In the genomic region with DNA sequence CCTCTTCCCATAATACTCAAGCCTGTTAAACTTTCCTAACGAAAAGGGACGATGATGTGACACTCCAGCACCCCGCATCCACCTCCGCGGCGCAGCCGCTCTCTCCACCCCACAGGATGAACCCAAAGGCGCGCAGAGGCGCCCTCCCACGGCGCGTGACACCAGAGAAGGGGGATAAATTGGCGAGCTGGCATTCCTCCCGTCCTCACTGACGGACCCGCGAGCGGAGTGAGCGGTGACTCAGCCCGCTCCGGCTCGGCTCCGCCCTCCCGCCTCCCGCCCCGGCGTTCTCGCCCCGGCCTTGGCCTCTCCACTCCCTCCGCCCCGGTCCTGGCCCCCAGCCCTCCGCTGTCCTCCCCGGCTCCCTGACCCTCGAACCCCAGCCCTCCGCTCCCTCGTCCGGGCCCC, we compare ENCODE assay signal across 8 cellular contexts. TPM values are rescaled to one million over a fixed set of nuclear protein-coding genes. Genes with fewer than 3 reads are reported as not detected.
DNase-seq lines count a peak whose midpoint lies in the region; ATAC-seq and TF ChIP-seq lines count a peak whose summit lies in the region.

No MANE protein-coding gene starts in this region.

- no peaks in the 10 kb centered on the region for H3K9me3 Mint-ChIP-seq in endothelial cell (ENCODE audit: unreplicated experiment)

- TF ChIP-seq CTCF in endothelial cell (IDR thresholded peaks at IDR 0.05; ENCODE audit: unreplicated experiment) = no peak

- DNase-seq in C1 segment of cervical spinal cord (lab: John Stamatoyannopoulos, UW) (peak in 12 of 14 donors; percentile 33 to 76 (median 56)), NCI-H748 (lab: John Stamatoyannopoulos, UW; ENCODE audit: unreplicated experiment) (peak; percentile 86), endothelial cell (ENCODE audit: low spot score) (peak; percentile 71), middle frontal gyrus (ENCODE audit: extremely low spot score, low spot score) (peak; percentile 11)
- peak; percentile 48 for DNase-seq in activated CD8-positive, alpha-beta memory T cell treated with anti-CD3 and anti-CD28 coated beads, Interleukin-2, amount 50 U/mL, for 24 hours (ENCODE audit: extremely low read depth)
- DNase-seq in stimulated activated CD8-positive, alpha-beta memory T cell treated with anti-CD3 and anti-CD28 coated beads, Interleukin-2, amount 100 ng/mL, for 1 hour (ENCODE audit: low read depth in 2 of 2) = peak; percentile 31 to 41

- H3K27ac Mint-ChIP-seq in endothelial cell (ENCODE audit: unreplicated experiment) = peak overlapping the region; percentile 54

- peak; percentile 47 for ATAC-seq in GM19035 (IDR thresholded peaks at IDR 0.05; ENCODE audit: unreplicated experiment)
- peak; percentile 40 for ATAC-seq in HG03378 (IDR thresholded peaks at IDR 0.05; ENCODE audit: unreplicated experiment)

- peak overlapping the region; percentile 97 for H3K4me3 Mint-ChIP-seq in endothelial cell (ENCODE audit: unreplicated experiment)

- H3K36me3 Mint-ChIP-seq in endothelial cell (ENCODE audit: low read depth, unreplicated experiment) = no peaks in the 10 kb centered on the region

- H3K27me3 Mint-ChIP-seq in endothelial cell (ENCODE audit: unreplicated experiment) = peaks cover 5% of the 10 kb centered on the region

- H3K4me1 Mint-ChIP-seq in endothelial cell (ENCODE audit: unreplicated experiment) = peaks cover 7% of the 10 kb centered on the region

RNA-seq across cellular contexts. Expression of gene TUBGCP3, which starts 0.6 kb away (rescaled TPM):
- total RNA-seq in endothelial cell (ENCODE audit: unreplicated experiment) = 26.8 TPM

Comparison
In these comparisons a context has a peak if more than half of its experiments do, and no peak if none do; other contexts are left out.
1. Peak in every context shown above with its lines: DNase-seq and ATAC-seq.
2. DNase-seq: peak in every context shown above with its lines; median percentile 86 in NCI-H748; 71 in endothelial cell; 56 in C1 segment of cervical spinal cord; 48 in activated CD8-positive, alpha-beta memory T cell treated with anti-CD3 and anti-CD28 coated beads, Interleukin-2, amount 50 U/mL, for 24 hours; 36 in stimulated activated CD8-positive, alpha-beta memory T cell treated with anti-CD3 and anti-CD28 coated beads, Interleukin-2, amount 100 ng/mL, for 1 hour; 11 in middle frontal gyrus.